ENCODE assay signal across 22 cellular contexts in genomic region chr11:119111361-119111925, GRCh38.
"Had no signal": no experiment of that assay in that cellular context is flagged by ENCODE, and none has a peak within 500 bp of the region (broad histone marks: within the 10 kb centered on the region; RNA-seq: fewer than 3 reads in every experiment).

No MANE protein-coding gene starts in this region.

- H3K27me3 ChIP-seq: breast epithelium, colonic mucosa, gastroesophageal sphincter, heart left ventricle, testis, uterus had no signal

- H3K27ac ChIP-seq: breast epithelium, colonic mucosa, epithelial cell of prostate, gastroesophageal sphincter, heart left ventricle, testis, uterus had no signal

- H3K4me3 Mint-ChIP-seq: activated T-cell treated with anti-CD3 and anti-CD28 coated beads, Interleukin-2, amount 50 U/mL, for 4 hours; endodermal cell; stimulated activated naive B cell treated with anti-CD40 and anti-IgM and Interleukin-4, amounts not matched to agents 10 μg/mL and 1 μg/mL and 100 μg/mL, for 72 hours had no signal

- H3K27ac Mint-ChIP-seq: endodermal cell; progenitor cell of endocrine pancreas; stimulated activated naive B cell treated with anti-CD40 and anti-IgM and Interleukin-4, amounts not matched to agents 10 μg/mL and 1 μg/mL and 100 μg/mL, for 72 hours had no signal

- H3K4me1 ChIP-seq: colonic mucosa had no signal

- H3K4me3 ChIP-seq: breast epithelium, colonic mucosa, gastroesophageal sphincter, heart left ventricle, testis, uterus had no signal

- ATAC-seq: activated T-cell treated with anti-CD3 and anti-CD28 coated beads, Interleukin-2, amount 50 U/mL, for 4 hours; gastroesophageal sphincter; heart left ventricle; left ventricle myocardium superior; stimulated activated naive B cell treated with anti-CD40 and anti-IgM and Interleukin-4, amounts not matched to agents 10 μg/mL and 1 μg/mL and 100 μg/mL, for 72 hours had no signal

- H3K27me3 Mint-ChIP-seq: stimulated activated naive B cell treated with anti-CD40 and anti-IgM and Interleukin-4, amounts not matched to agents 10 μg/mL and 1 μg/mL and 100 μg/mL, for 72 hours had no signal

- H3K9me3 Mint-ChIP-seq: activated T-cell treated with anti-CD3 and anti-CD28 coated beads, Interleukin-2, amount 50 U/mL, for 4 hours; endodermal cell; stimulated activated naive B cell treated with anti-CD40 and anti-IgM and Interleukin-4, amounts not matched to agents 10 μg/mL and 1 μg/mL and 100 μg/mL, for 72 hours had no signal

- H3K9me3 ChIP-seq: breast epithelium, colonic mucosa, gastroesophageal sphincter, heart left ventricle, testis, uterus had no signal

- DNase-seq: activated CD8-positive, alpha-beta memory T cell treated with anti-CD3 and anti-CD28 coated beads for 24 hours; activated CD8-positive, alpha-beta memory T cell treated with anti-CD3 and anti-CD28 coated beads, Interleukin-2, amount 50 U/mL, for 4 hours; activated effector memory CD4-positive, alpha-beta T cell treated with anti-CD3 and anti-CD28 coated beads, Interleukin-2, amount 50 U/mL, for 16 hours; activated naive CD4-positive, alpha-beta T cell treated with anti-CD3 and anti-CD28 coated beads, Interleukin-2, amount 50 U/mL, for 16 hours; activated T-cell treated with anti-CD3 and anti-CD28 coated beads, Interleukin-2, amount 50 U/mL, for 4 hours; amniotic stem cell; colonic mucosa; endodermal cell; heart left ventricle; left ventricle myocardium superior; retina; stimulated activated CD4-positive, alpha-beta T cell treated with anti-CD3 and anti-CD28 coated beads, Interleukin-2, amount 100 ng/mL, for 48 hours; stimulated activated CD8-positive, alpha-beta memory T cell treated with anti-CD3 and anti-CD28 coated beads, Interleukin-4, amount 100 ng/mL, for 48 hours; stimulated activated naive B cell treated with anti-CD40 and anti-IgM and Interleukin-4, amounts not matched to agents 10 μg/mL and 1 μg/mL and 100 μg/mL, for 72 hours; T-helper 1 cell; T-helper 9 cell; testis; uterus had no signal

- H3K36me3 ChIP-seq: uterus had no signal
